In genomic region chr10:70967591-70968588, GRCh38 we compare ENCODE assay signal across 11 cellular contexts.
A peak's percentile ranks its signal among the peaks of the same experiment; 100 is the strongest.
DNase-seq lines count a peak whose midpoint lies in the region; ATAC-seq and FAIRE-seq lines count a peak whose summit lies in the region.
"Had no signal": no experiment of that assay in that cellular context is flagged by ENCODE, and none has a peak within 500 bp of the region (broad histone marks: within the 10 kb centered on the region; RNA-seq: fewer than 3 reads in every experiment).

No MANE protein-coding gene starts in this region.

- intact Hi-C loops in Right ventricle myocardium inferior (cut with DNase I): no loop called here

- ATAC-seq in HG03565 (IDR thresholded peaks at IDR 0.05; ENCODE audit: unreplicated experiment) (peak; percentile 68), GM21526 (IDR thresholded peaks at IDR 0.05; ENCODE audit: low FRiP score, unreplicated experiment) (no peak), Right ventricle myocardium inferior (no peak)

- no peak for FAIRE-seq in GM19239 (lab: Jason Lieb, UNC)

- DNase-seq in CD1c-positive myeloid dendritic cell (ENCODE audit: extremely low spot score) (peak; percentile 8), GM19239 (ENCODE audit: insufficient read length, low spot score) (peak; percentile 43), cerebellum (ENCODE audit: low spot score) (peak; percentile 85), HK-2 (ENCODE audit: unreplicated experiment) (no peak), AG20443 (ENCODE audit: low spot score) (no peak), Right ventricle myocardium inferior (ENCODE audit: missing footprints) (no peak)
- DNase-seq: activated naive CD4-positive, alpha-beta T cell; BE2C; lower lobe of right lung had no signal

Comparison
In these comparisons a context has a peak if more than half of its experiments do, and no peak if none do; other contexts are left out.
1. DNase-seq: peak in CD1c-positive myeloid dendritic cell (single experiment), GM19239 (single experiment) and cerebellum (single experiment); none in HK-2 (single experiment), AG20443 (single experiment) and Right ventricle myocardium inferior (single experiment).